In genomic region chr5:151094861-151095260, GRCh38 we compare ENCODE assay signal across 9 cellular contexts. TPM values are rescaled to one million over a fixed set of nuclear protein-coding genes. Genes with fewer than 3 reads are reported as not detected.
DNase-seq lines count a peak whose midpoint lies in the region; ATAC-seq, FAIRE-seq and TF ChIP-seq lines count a peak whose summit lies in the region.
"Had no signal": no experiment of that assay in that cellular context is flagged by ENCODE, and none has a peak within 500 bp of the region (broad histone marks: within the 10 kb centered on the region; RNA-seq: fewer than 3 reads in every experiment).

No MANE protein-coding gene starts in this region.

- WGBS in sigmoid colon, 2 donors: 15 to 52% methylated on average over 8 of the region's 8 CpGs

- H3K27me3 Mint-ChIP-seq in activated T-helper 2 cell treated with anti-CD3 and anti-CD28 coated beads, Interferon-gamma antibody, Interleukin-2, Interleukin-4, amounts not matched to agents 10 μg/mL and 5 μg/mL and 100 μg/mL, durations not matched to agents 14 hours and 24 hours and 36 hours (ENCODE audit: low read depth): no peaks in the 10 kb centered on the region
- H3K27me3 Mint-ChIP-seq in glutamatergic neuron (ENCODE audit: unreplicated experiment): peaks cover 13% of the 10 kb centered on the region

- TF ChIP-seq POLR2A in GM18526 (IDR thresholded peaks at IDR 0.05; ENCODE audit: extremely low read depth, insufficient read length) (peak; percentile 23), sigmoid colon (IDR thresholded peaks at IDR 0.05) (no peak), GM12891 (IDR thresholded peaks at IDR 0.05; ENCODE audit: low read depth, low read length) (no peak)

- H3K9me3 Mint-ChIP-seq in activated T-helper 2 cell treated with anti-CD3 and anti-CD28 coated beads, Interferon-gamma antibody, Interleukin-2, Interleukin-4, amounts not matched to agents 10 μg/mL and 5 μg/mL and 100 μg/mL, durations not matched to agents 14 hours and 24 hours and 36 hours: no peaks in the 10 kb centered on the region
- peaks cover 20% of the 10 kb centered on the region for H3K9me3 Mint-ChIP-seq in glutamatergic neuron (ENCODE audit: unreplicated experiment)

- H3K27ac Mint-ChIP-seq in activated T-helper 2 cell treated with anti-CD3 and anti-CD28 coated beads, Interferon-gamma antibody, Interleukin-2, Interleukin-4, amounts not matched to agents 10 μg/mL and 5 μg/mL and 100 μg/mL, durations not matched to agents 14 hours and 24 hours and 36 hours: peak overlapping the region; percentile 94
- peak overlapping the region; percentile 22 for H3K27ac Mint-ChIP-seq in glutamatergic neuron (ENCODE audit: unreplicated experiment)

- H3K36me3 Mint-ChIP-seq in activated T-helper 2 cell treated with anti-CD3 and anti-CD28 coated beads, Interferon-gamma antibody, Interleukin-2, Interleukin-4, amounts not matched to agents 10 μg/mL and 5 μg/mL and 100 μg/mL, durations not matched to agents 14 hours and 24 hours and 36 hours (ENCODE audit: low read depth): peaks cover 42% of the 10 kb centered on the region
- no peaks in the 10 kb centered on the region for H3K36me3 Mint-ChIP-seq in glutamatergic neuron (ENCODE audit: unreplicated experiment)

- peak overlapping the region; percentile 71 for H3K4me3 Mint-ChIP-seq in activated T-helper 2 cell treated with anti-CD3 and anti-CD28 coated beads, Interferon-gamma antibody, Interleukin-2, Interleukin-4, amounts not matched to agents 10 μg/mL and 5 μg/mL and 100 μg/mL, durations not matched to agents 14 hours and 24 hours and 36 hours (ENCODE audit: low read depth)
- H3K4me3 Mint-ChIP-seq in glutamatergic neuron (ENCODE audit: unreplicated experiment): no peak overlapping the region

- no peak for ATAC-seq in GM18498 (IDR thresholded peaks at IDR 0.05; ENCODE audit: unreplicated experiment)

- FAIRE-seq in GM12891 (lab: Jason Lieb, UNC): no peak

- TF ChIP-seq CTCF in glutamatergic neuron (IDR thresholded peaks at IDR 0.05; ENCODE audit: partially characterized antibody, unreplicated experiment) (no peak), sigmoid colon (IDR thresholded peaks at IDR 0.05) (no peak)

- no peaks in the 10 kb centered on the region for H3K9me3 ChIP-seq in sigmoid colon

- no peak overlapping the region for H3K4me3 ChIP-seq in sigmoid colon

- H3K4me1 ChIP-seq in sigmoid colon: peaks cover 0 to 43% (median 28%) of the 10 kb centered on the region in 4 donors

- H3K36me3 ChIP-seq in sigmoid colon: peaks cover 0 to under 1% (median 0%) of the 10 kb centered on the region in 4 donors

- TF ChIP-seq EP300 in sigmoid colon (IDR thresholded peaks at IDR 0.05): no peak

- intact Hi-C loops in activated T-helper 2 cell treated with anti-CD3 and anti-CD28 coated beads, Interferon-gamma antibody, Interleukin-2, Interleukin-4, amounts not matched to agents 10 μg/mL and 5 μg/mL and 100 μg/mL, durations not matched to agents 14 hours and 24 hours and 36 hours (cut with micrococcal nuclease): loop anchor here (1.0 to 5.0 kb wide), 5 partner anchors 9 to 313 kb away; no protein-coding TSS in a partner anchor
- intact Hi-C loops in sigmoid colon (cut with DNase I): no loop called here

- no peaks in the 10 kb centered on the region for H3K27me3 ChIP-seq in sigmoid colon

- peak overlapping the region; percentile 50 to 76 (median 56) for H3K27ac ChIP-seq in sigmoid colon

- H3K4me1 Mint-ChIP-seq in activated T-helper 2 cell treated with anti-CD3 and anti-CD28 coated beads, Interferon-gamma antibody, Interleukin-2, Interleukin-4, amounts not matched to agents 10 μg/mL and 5 μg/mL and 100 μg/mL, durations not matched to agents 14 hours and 24 hours and 36 hours (ENCODE audit: low read depth): peaks cover 76% of the 10 kb centered on the region
- peaks cover 20% of the 10 kb centered on the region for H3K4me1 Mint-ChIP-seq in glutamatergic neuron (ENCODE audit: low read depth, unreplicated experiment)

- no peak for DNase-seq in activated T-helper 2 cell treated with anti-CD3 and anti-CD28 coated beads, Interferon-gamma antibody, Interleukin-2, Interleukin-4, amounts not matched to agents 10 μg/mL and 5 μg/mL and 100 μg/mL, durations not matched to agents 14 hours and 24 hours and 36 hours (ENCODE audit: low spot score)
- DNase-seq in glutamatergic neuron: no peak
- peak; percentile 78 for DNase-seq in sigmoid colon
- DNase-seq in NCI-H1417 (lab: John Stamatoyannopoulos, UW): no peak
- no peak for DNase-seq in stimulated activated CD4-positive, alpha-beta T cell treated with anti-CD3 and anti-CD28 coated beads, Interleukin-2, amount 100 ng/mL, for 48 hours
- DNase-seq in GM12891 (ENCODE audit: insufficient read length, low spot score): no peak
- DNase-seq: caudate nucleus had no signal

TF ChIP-seq in GM12891, 5 proteins besides CTCF, POLR2A, EP300 and RAD21:
- TF ChIP-seq PAX5 (IDR thresholded peaks at IDR 0.05; ENCODE audit: insufficient read depth, low read length, severe bottlenecking): no peak
- TF ChIP-seq SPI1 (IDR thresholded peaks at IDR 0.05; ENCODE audit: low read depth, low read length): no peak
- no peak for TF ChIP-seq POLR2AphosphoS5 (IDR thresholded peaks at IDR 0.05; ENCODE audit: low read depth, low read length)
- no peak for TF ChIP-seq TAF1 (IDR thresholded peaks at IDR 0.05; ENCODE audit: low read depth, low read length)
- TF ChIP-seq POU2F2 (IDR thresholded peaks at IDR 0.05; ENCODE audit: low read depth, low read length): no peak

RNA-seq across cellular contexts. Expression of gene TNIP1, which starts 14.0 kb away (rescaled TPM):
- 473 and 477 TPM in 2 replicates for total RNA-seq in activated T-helper 2 cell treated with anti-CD3 and anti-CD28 coated beads, Interferon-gamma antibody, Interleukin-2, Interleukin-4, amounts not matched to agents 10 μg/mL and 5 μg/mL and 100 μg/mL, durations not matched to agents 14 hours and 24 hours and 36 hours
- total RNA-seq in glutamatergic neuron (ENCODE audit: unreplicated experiment) (34.1 TPM), sigmoid colon (10 to 100 TPM; 55.1 to 73.1 (median 62.8) TPM)
- polyA plus RNA-seq in sigmoid colon: 100 to 1,000 TPM; 153 to 210 (median 195) TPM
- polyA plus RNA-seq in GM12891 (2012; ENCODE audit: low read depth, missing spikeins): 253 TPM
